ENCODE assay signal across 8 cellular contexts in genomic region chr14:77303417-77304156, GRCh38. TPM values are rescaled to one million over a fixed set of nuclear protein-coding genes. Genes with fewer than 3 reads are reported as not detected.
DNase-seq lines count a peak whose midpoint lies in the region; ATAC-seq and TF ChIP-seq lines count a peak whose summit lies in the region.

No MANE protein-coding gene starts in this region.

- H4K20me1 ChIP-seq in osteoblast (ENCODE audit: insufficient read depth, low read length) = peaks cover 8% of the 10 kb centered on the region

- H3K4me2 ChIP-seq in osteoblast (ENCODE audit: insufficient read depth, low read length) = peak overlapping the region; percentile 66

- no peak for ATAC-seq in HG02759 (IDR thresholded peaks at IDR 0.05; ENCODE audit: unreplicated experiment)

- peak overlapping the region; percentile 18; the same call in 1 of the 2 replicates for H3K4me3 ChIP-seq in HEK293 (ENCODE audit: low read depth, low read length)
- peak overlapping the region; percentile 39 for H3K4me3 ChIP-seq in osteoblast (ENCODE audit: insufficient read depth, low read length)

- no peaks in the 10 kb centered on the region for H3K79me2 ChIP-seq in osteoblast (ENCODE audit: insufficient read depth, low read length)

- H3K36me3 ChIP-seq in HEK293 (ENCODE audit: control insufficient read depth in 2 of 2, insufficient read depth in 1 of 2, low read length in 2 of 2) (peaks cover 4 to 35% of the 10 kb centered on the region in 2 experiments; a peak in 2 of 3 replicates), osteoblast (ENCODE audit: insufficient read depth, low read length) (peaks cover 10% of the 10 kb centered on the region)

- POLR2A ChIA-PET in HEK293 (lab: Yijun Ruan, JAX) = interaction anchor here (1.0 to 3.7 kb wide), 7 partner anchors 8 to 491 kb away, joined by 3 to 26 read pairs (median 4); partner anchors contain the start of genes AHSA1, ANGEL1, GSTZ1 and POMT2

- in situ Hi-C loops in GM13976 (cut with MboI; ENCODE audit: low sequenced_read_pairs, unreplicated experiment) = no loop called here

- H3K27me3 ChIP-seq in osteoblast (ENCODE audit: insufficient read depth, low read length) = no peaks in the 10 kb centered on the region

- DNase-seq in DMS153 (lab: John Stamatoyannopoulos, UW) (peak; percentile 81), RPMI7951 (ENCODE audit: low read depth) (peak; percentile 89), dermis microvascular lymphatic vessel endothelial cell (ENCODE audit: low read depth in 2 of 2) (peak; percentile 40 to 97), osteoblast (ENCODE audit: insufficient read length, low spot score, missing footprints) (peak; percentile 95), GM13976 (ENCODE audit: low spot score) (no peak), posterior vena cava (ENCODE audit: low spot score) (no peak)

- H3K9me3 ChIP-seq in HEK293 (ENCODE audit: control insufficient read depth, insufficient read depth, low read depth, low read length) = no peaks in the 10 kb centered on the region
- no peaks in the 10 kb centered on the region for H3K9me3 ChIP-seq in osteoblast (ENCODE audit: low read depth, low read length)

- H3K27ac ChIP-seq in HEK293 (ENCODE audit: extremely low read depth, low read depth, low read length) (peak overlapping the region; percentile 96), osteoblast (ENCODE audit: low read depth, low read length) (peak overlapping the region; percentile 96)

- TF ChIP-seq CTCF in HEK293 (tag by site-specific recombination; IDR thresholded peaks at IDR 0.05) (no peak), osteoblast (IDR thresholded peaks at IDR 0.05; ENCODE audit: extremely low read depth, low read depth, low read length) (no peak), GM13976 (IDR thresholded peaks at IDR 0.05; ENCODE audit: borderline replicate concordance, control extremely low read depth, extremely low read depth, insufficient read depth, missing control alignments) (no peak)

- intact Hi-C loops in posterior vena cava (cut with DNase I) = loop anchor here in 1 of 2 donors (2.0 kb wide), 1 partner anchor 13 kb away; no protein-coding TSS in a partner anchor

- H3K4me1 ChIP-seq in HEK293 (ENCODE audit: control insufficient read depth, insufficient read depth, low read length) = peaks cover 28% of the 10 kb centered on the region
- H3K4me1 ChIP-seq in osteoblast (ENCODE audit: insufficient read depth, low read length) = peaks cover 30% of the 10 kb centered on the region

- H2AFZ ChIP-seq in osteoblast (ENCODE audit: low read length) = peak overlapping the region; percentile 43

- CTCF ChIA-PET in HEK293 (lab: Yijun Ruan, JAX) = interaction anchor here (0.5 to 11.9 kb wide), 9 partner anchors 11 to 493 kb away, joined by 3 to 293 read pairs (median 6); partner anchors contain the start of genes SAMD15 and TMED8

TF ChIP-seq in HEK293, 187 proteins besides CTCF, POLR2A, EP300 and RAD21 (continues in another document):
- TF ChIP-seq, protein P1, sequence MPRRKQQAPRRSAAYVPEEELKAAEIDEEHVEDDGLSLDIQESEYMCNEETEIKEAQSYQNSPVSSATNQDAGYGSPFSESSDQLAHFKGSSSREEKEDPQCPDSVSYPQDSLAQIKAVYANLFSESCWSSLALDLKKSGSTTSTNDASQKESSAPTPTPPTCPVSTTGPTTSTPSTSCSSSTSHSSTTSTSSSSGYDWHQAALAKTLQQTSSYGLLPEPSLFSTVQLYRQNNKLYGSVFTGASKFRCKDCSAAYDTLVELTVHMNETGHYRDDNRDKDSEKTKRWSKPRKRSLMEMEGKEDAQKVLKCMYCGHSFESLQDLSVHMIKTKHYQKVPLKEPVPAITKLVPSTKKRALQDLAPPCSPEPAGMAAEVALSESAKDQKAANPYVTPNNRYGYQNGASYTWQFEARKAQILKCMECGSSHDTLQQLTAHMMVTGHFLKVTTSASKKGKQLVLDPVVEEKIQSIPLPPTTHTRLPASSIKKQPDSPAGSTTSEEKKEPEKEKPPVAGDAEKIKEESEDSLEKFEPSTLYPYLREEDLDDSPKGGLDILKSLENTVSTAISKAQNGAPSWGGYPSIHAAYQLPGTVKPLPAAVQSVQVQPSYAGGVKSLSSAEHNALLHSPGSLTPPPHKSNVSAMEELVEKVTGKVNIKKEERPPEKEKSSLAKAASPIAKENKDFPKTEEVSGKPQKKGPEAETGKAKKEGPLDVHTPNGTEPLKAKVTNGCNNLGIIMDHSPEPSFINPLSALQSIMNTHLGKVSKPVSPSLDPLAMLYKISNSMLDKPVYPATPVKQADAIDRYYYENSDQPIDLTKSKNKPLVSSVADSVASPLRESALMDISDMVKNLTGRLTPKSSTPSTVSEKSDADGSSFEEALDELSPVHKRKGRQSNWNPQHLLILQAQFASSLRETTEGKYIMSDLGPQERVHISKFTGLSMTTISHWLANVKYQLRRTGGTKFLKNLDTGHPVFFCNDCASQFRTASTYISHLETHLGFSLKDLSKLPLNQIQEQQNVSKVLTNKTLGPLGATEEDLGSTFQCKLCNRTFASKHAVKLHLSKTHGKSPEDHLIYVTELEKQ (tag by site-specific recombination; IDR thresholded peaks at IDR 0.05; ENCODE audit: borderline replicate concordance) = peak; percentile 62
- peak; percentile 87 for TF ChIP-seq ZNF629 (tag by site-specific recombination; IDR thresholded peaks at IDR 0.05)
- TF ChIP-seq, protein P2, sequence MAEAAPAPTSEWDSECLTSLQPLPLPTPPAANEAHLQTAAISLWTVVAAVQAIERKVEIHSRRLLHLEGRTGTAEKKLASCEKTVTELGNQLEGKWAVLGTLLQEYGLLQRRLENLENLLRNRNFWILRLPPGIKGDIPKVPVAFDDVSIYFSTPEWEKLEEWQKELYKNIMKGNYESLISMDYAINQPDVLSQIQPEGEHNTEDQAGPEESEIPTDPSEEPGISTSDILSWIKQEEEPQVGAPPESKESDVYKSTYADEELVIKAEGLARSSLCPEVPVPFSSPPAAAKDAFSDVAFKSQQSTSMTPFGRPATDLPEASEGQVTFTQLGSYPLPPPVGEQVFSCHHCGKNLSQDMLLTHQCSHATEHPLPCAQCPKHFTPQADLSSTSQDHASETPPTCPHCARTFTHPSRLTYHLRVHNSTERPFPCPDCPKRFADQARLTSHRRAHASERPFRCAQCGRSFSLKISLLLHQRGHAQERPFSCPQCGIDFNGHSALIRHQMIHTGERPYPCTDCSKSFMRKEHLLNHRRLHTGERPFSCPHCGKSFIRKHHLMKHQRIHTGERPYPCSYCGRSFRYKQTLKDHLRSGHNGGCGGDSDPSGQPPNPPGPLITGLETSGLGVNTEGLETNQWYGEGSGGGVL (tag by site-specific recombination; IDR thresholded peaks at IDR 0.05) = peak; percentile 53
- peak; percentile 76 for TF ChIP-seq ZNF692 (tag by site-specific recombination; IDR thresholded peaks at IDR 0.05)
- no peak for TF ChIP-seq ZNF596 (tag by site-specific recombination; IDR thresholded peaks at IDR 0.05)
- no peak for TF ChIP-seq ZNF423 (tag by site-specific recombination; IDR thresholded peaks at IDR 0.05)
- no peak for TF ChIP-seq ZSCAN16 (tag by site-specific recombination; IDR thresholded peaks at IDR 0.05)
- peak; percentile 82 for TF ChIP-seq ZFP69B (tag by site-specific recombination; IDR thresholded peaks at IDR 0.05)
- TF ChIP-seq GLI2 (tag by site-specific recombination; IDR thresholded peaks at IDR 0.05; ENCODE audit: borderline replicate concordance, low read depth) = no peak; the same call in 1 of the 2 replicates
- no peak for TF ChIP-seq ZIC2 (tag by site-specific recombination; IDR thresholded peaks at IDR 0.05)
- TF ChIP-seq, protein P3, sequence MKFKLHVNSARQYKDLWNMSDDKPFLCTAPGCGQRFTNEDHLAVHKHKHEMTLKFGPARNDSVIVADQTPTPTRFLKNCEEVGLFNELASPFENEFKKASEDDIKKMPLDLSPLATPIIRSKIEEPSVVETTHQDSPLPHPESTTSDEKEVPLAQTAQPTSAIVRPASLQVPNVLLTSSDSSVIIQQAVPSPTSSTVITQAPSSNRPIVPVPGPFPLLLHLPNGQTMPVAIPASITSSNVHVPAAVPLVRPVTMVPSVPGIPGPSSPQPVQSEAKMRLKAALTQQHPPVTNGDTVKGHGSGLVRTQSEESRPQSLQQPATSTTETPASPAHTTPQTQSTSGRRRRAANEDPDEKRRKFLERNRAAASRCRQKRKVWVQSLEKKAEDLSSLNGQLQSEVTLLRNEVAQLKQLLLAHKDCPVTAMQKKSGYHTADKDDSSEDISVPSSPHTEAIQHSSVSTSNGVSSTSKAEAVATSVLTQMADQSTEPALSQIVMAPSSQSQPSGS (tag by site-specific recombination; IDR thresholded peaks at IDR 0.05; ENCODE audit: low read depth) = peak; percentile 66
- peak; percentile 70 for TF ChIP-seq OSR2 (tag by site-specific recombination; IDR thresholded peaks at IDR 0.05)
- TF ChIP-seq WT1 (tag by site-specific recombination; IDR thresholded peaks at IDR 0.05) = peak; percentile 66; the same call in 1 of the 2 replicates
- no peak for TF ChIP-seq ZNF792 (tag by site-specific recombination; IDR thresholded peaks at IDR 0.05)

RNA-seq across cellular contexts. Expression of gene POMT2, which starts 17.1 kb away (rescaled TPM):
- 9.4 and 10.1 TPM in 2 replicates for total RNA-seq in RPMI7951 (2014; rRNA removed; shearing (Covaris generic))
- total RNA-seq in dermis microvascular lymphatic vessel endothelial cell (7.8 and 9.0 TPM in 2 replicates), osteoblast (11.6 and 13.3 TPM in 2 replicates), posterior vena cava (10 to 100 TPM; 20.5 TPM)

RNA-seq across cellular contexts. Expression of gene GSTZ1, which starts 17.2 kb away (rescaled TPM):
- 20.3 and 22.1 TPM in 2 replicates for total RNA-seq in RPMI7951 (2014; rRNA removed; shearing (Covaris generic))
- total RNA-seq in dermis microvascular lymphatic vessel endothelial cell (24.5 and 32.4 TPM in 2 replicates), osteoblast (34.8 and 38.0 TPM in 2 replicates), posterior vena cava (1 to 10 TPM; 4.7 to 9.3 TPM)

RNA-seq across cellular contexts. Expression of gene NGB, which starts 32.6 kb away (rescaled TPM):
- total RNA-seq in RPMI7951 (2014; rRNA removed; shearing (Covaris generic)) = not detected in 2 replicates
- total RNA-seq in dermis microvascular lymphatic vessel endothelial cell (not detected in 2 replicates), osteoblast (not detected in 2 replicates), posterior vena cava (not detected)

Comparison
In these comparisons a context has a peak if more than half of its experiments do, and no peak if none do; other contexts are left out.
1. DNase-seq: peak in DMS153 (single experiment), RPMI7951 (single experiment), dermis microvascular lymphatic vessel endothelial cell (2 of 2) and osteoblast (single experiment); none in GM13976 (single experiment) and posterior vena cava (single experiment).